In genomic region chr19:42284641-42285341, GRCh38 we compare ENCODE assay signal across 8 cellular contexts. TPM values are rescaled to one million over a fixed set of nuclear protein-coding genes. Genes with fewer than 3 reads are reported as not detected.
DNase-seq lines count a peak whose midpoint lies in the region; ATAC-seq and TF ChIP-seq lines count a peak whose summit lies in the region.

No MANE protein-coding gene starts in this region.

- H3K4me1 ChIP-seq in left lung (peaks cover 40 to 54% of the 10 kb centered on the region in 2 donors), thymus (ENCODE audit: control insufficient read depth, insufficient read depth, low read length) (peaks cover 41% of the 10 kb centered on the region)

- peaks cover 39% of the 10 kb centered on the region for H3K36me3 ChIP-seq in KOPT-K1 (ENCODE audit: insufficient read depth, low read length)
- H3K36me3 ChIP-seq in left lung, result peaks cover 0 to 31% of the 10 kb centered on the region in 2 donors
- peaks cover 33% of the 10 kb centered on the region for H3K36me3 ChIP-seq in thymus (ENCODE audit: control insufficient read depth, insufficient read depth)

- H3K27me3 ChIP-seq in left lung (no peaks in the 10 kb centered on the region), thymus (ENCODE audit: control insufficient read depth, insufficient read depth) (no peaks in the 10 kb centered on the region)

- H3K4me3 ChIP-seq in left lung (peak overlapping the region; percentile 33 to 62), thymus (ENCODE audit: low read length) (peak overlapping the region; percentile 83)

- TF ChIP-seq CTCF in left lung (IDR thresholded peaks at IDR 0.05), result no peak

- H3K27ac ChIP-seq in KOPT-K1 (ENCODE audit: low read depth, low read length, poor library complexity, severe bottlenecking) (peak overlapping the region; percentile 72), left lung (peak overlapping the region; percentile 54 to 77), thymus (ENCODE audit: low read depth) (peak overlapping the region; percentile 22)

- intact Hi-C loops in left lung (cut with DNase I), result loop anchor here in 1 of 2 donors (5.0 kb wide), 1 partner anchor 32 kb away; no protein-coding TSS in a partner anchor

- ATAC-seq in left lung, result no peak

- 3% methylated on average over 33 of the region's 33 CpGs for WGBS in thymus

- no peaks in the 10 kb centered on the region for H3K9me3 ChIP-seq in KOPT-K1 (ENCODE audit: insufficient read depth, low read length, poor library complexity, severe bottlenecking)
- no peaks in the 10 kb centered on the region for H3K9me3 ChIP-seq in left lung
- H3K9me3 ChIP-seq in thymus (ENCODE audit: control insufficient read depth), result no peaks in the 10 kb centered on the region

- DNase-seq in ELR (ENCODE audit: low read depth) (peak; percentile 19), astrocyte of the hippocampus (ENCODE audit: low read depth, low spot score) (peak; percentile 44), left lung (peak; percentile 51 to 86), cerebellar nuclear complex (lab: John Stamatoyannopoulos, UW) (no peak), kidney tubule cell (ENCODE audit: low spot score) (no peak), superior temporal gyrus (ENCODE audit: extremely low spot score) (no peak)

RNA-seq across cellular contexts. Expression of gene CIC, which starts 15.7 kb away (rescaled TPM):
- 10 to 100 TPM; 59.8 to 76.1 TPM for total RNA-seq in left lung
- 52.2 TPM for polyA plus RNA-seq in thymus

RNA-seq across cellular contexts. Expression of gene PRR19, which starts 17.1 kb away (rescaled TPM):
- 1 to 10 TPM; 1.1 TPM for total RNA-seq in left lung
- polyA plus RNA-seq in thymus, result 0.78 TPM

RNA-seq across cellular contexts. Expression of gene PAFAH1B3, which starts 17.6 kb away (rescaled TPM):
- 10 to 100 TPM; 25.0 to 25.7 TPM for total RNA-seq in left lung
- polyA plus RNA-seq in thymus, result 25.6 TPM

RNA-seq across cellular contexts. Expression of gene TMEM145, which starts 28.3 kb away (rescaled TPM):
- total RNA-seq in left lung, result under 1 TPM; 0.21 to 0.32 TPM
- 0.78 TPM for polyA plus RNA-seq in thymus

RNA-seq across cellular contexts. Expression of gene ERF, which starts 29.9 kb away (rescaled TPM):
- total RNA-seq in left lung, result 10 to 100 TPM; 47.0 to 55.0 TPM
- polyA plus RNA-seq in thymus, result 53.7 TPM

Comparison
In these comparisons a context has a peak if more than half of its experiments do, and no peak if none do; other contexts are left out.
1. DNase-seq: peak in ELR (single experiment), astrocyte of the hippocampus (single experiment) and left lung (2 of 2); none in cerebellar nuclear complex (0 of 2), kidney tubule cell (single experiment) and superior temporal gyrus (single experiment).
2. H3K27ac ChIP-seq: peak in every context shown above with its lines; median percentile 72 in KOPT-K1; 66 in left lung; 22 in thymus.